ENCODE assay signal across 20 cellular contexts in the genomic region with DNA sequence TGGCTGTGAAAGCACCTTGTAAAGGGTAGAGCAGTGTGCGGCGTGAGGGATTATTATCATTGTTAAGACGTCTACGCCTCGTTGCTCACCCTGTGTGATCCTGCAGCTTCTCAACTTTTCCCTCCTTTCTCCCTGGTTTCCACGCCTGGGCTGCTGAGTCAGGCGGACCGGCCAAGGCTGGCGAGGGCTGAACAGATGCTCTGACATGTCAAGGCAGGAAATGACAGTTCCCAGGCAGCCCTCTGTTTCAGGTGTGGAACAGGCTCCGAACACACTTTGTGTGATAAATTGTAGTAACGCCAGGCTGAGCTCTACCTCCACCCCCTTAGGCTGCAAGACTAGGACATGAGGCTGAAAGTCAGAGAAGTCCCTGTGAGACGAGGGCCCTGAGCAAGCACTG. TPM values are rescaled to one million over a fixed set of nuclear protein-coding genes. Genes with fewer than 3 reads are reported as not detected.
DNase-seq lines count a peak whose midpoint lies in the region; ATAC-seq and TF ChIP-seq lines count a peak whose summit lies in the region.
"Had no signal": no experiment of that assay in that cellular context is flagged by ENCODE, and none has a peak within 500 bp of the region (broad histone marks: within the 10 kb centered on the region; RNA-seq: fewer than 3 reads in every experiment).

No MANE protein-coding gene starts in this region.

- WGBS in esophagus, 2 donors: 59 to 82% methylated on average over 12 of the region's 12 CpGs
- 82 to 89% (median 84%) methylated on average over 12 of the region's 12 CpGs for WGBS in psoas muscle, 3 donors

- ATAC-seq in GM21576 (IDR thresholded peaks at IDR 0.05; ENCODE audit: unreplicated experiment) (no peak), GM19328 (IDR thresholded peaks at IDR 0.05; ENCODE audit: unreplicated experiment) (no peak), psoas muscle (no peak)
- ATAC-seq: A549; CD8-positive, alpha-beta T cell; K562 had no signal

- peak; percentile 72 for DNase-seq in NCI-H69 (lab: John Stamatoyannopoulos, UW)
- DNase-seq in neural progenitor cell (ENCODE audit: low spot score): no peak
- no peak for DNase-seq in activated CD4-positive, alpha-beta T cell treated with anti-CD3 and anti-CD28 coated beads, Interleukin-2, amount 50 U/mL, for 4 hours
- DNase-seq in psoas muscle: no peak
- DNase-seq: Calu3; CD8-positive, alpha-beta T cell; HCEC 1CT; NCI-H1105; NCI-H1694 treated with DMSO at 0.1 percent for 48 hours; NCI-H2107; NCI-H510A treated with DMSO at 0.1 percent for 48 hours; NCI-H82; OCI-M1; RPMI8226 had no signal

- H3K4me2 ChIP-seq in BLaER1 (peak overlapping the region; percentile 64), neural progenitor cell (peak overlapping the region; percentile 27)
- H3K4me2 ChIP-seq: A549 had no signal

- no peaks in the 10 kb centered on the region for H3K36me3 Mint-ChIP-seq in neural progenitor cell

- peaks cover under 1% of the 10 kb centered on the region for H3F3A ChIP-seq in neural progenitor cell (ENCODE audit: low read depth)

- peak overlapping the region; percentile 29 for H3K27ac Mint-ChIP-seq in neural progenitor cell
- H3K27ac Mint-ChIP-seq: CD8-positive, alpha-beta T cell had no signal

- H3K4me1 ChIP-seq in BLaER1 (peaks cover 13% of the 10 kb centered on the region), esophagus (ENCODE audit: control insufficient read depth in 2 of 2, insufficient read depth in 2 of 2, low read length in 1 of 2) (peaks cover 5 to 11% of the 10 kb centered on the region in 2 donors), neural progenitor cell (peaks cover 29% of the 10 kb centered on the region), psoas muscle (no peaks in the 10 kb centered on the region)

- H3K4me1 Mint-ChIP-seq in neural progenitor cell: peaks cover 27% of the 10 kb centered on the region

- no peaks in the 10 kb centered on the region for H3K9me3 Mint-ChIP-seq in neural progenitor cell
- H3K9me3 Mint-ChIP-seq: CD8-positive, alpha-beta T cell had no signal

- no peaks in the 10 kb centered on the region for H3K36me3 ChIP-seq in BLaER1
- no peaks in the 10 kb centered on the region for H3K36me3 ChIP-seq in esophagus (ENCODE audit: control insufficient read depth in 2 of 2, insufficient read depth in 2 of 2, low read length in 1 of 2)
- no peaks in the 10 kb centered on the region for H3K36me3 ChIP-seq in neural progenitor cell
- no peaks in the 10 kb centered on the region for H3K36me3 ChIP-seq in psoas muscle (ENCODE audit: insufficient read depth in 1 of 2, low read depth in 1 of 2)

- no peaks in the 10 kb centered on the region for H3K79me2 ChIP-seq in neural progenitor cell (ENCODE audit: low read depth)

- intact Hi-C loops in psoas muscle (cut with DNase I): no loop called here

- H4K20me1 ChIP-seq in BLaER1: no peaks in the 10 kb centered on the region
- H4K20me1 ChIP-seq in neural progenitor cell (ENCODE audit: low read depth): peaks cover under 1% of the 10 kb centered on the region

- TF ChIP-seq CTCF in neural progenitor cell (IDR thresholded peaks at IDR 0.05): no peak
- TF ChIP-seq CTCF in psoas muscle (IDR thresholded peaks at IDR 0.05): no peak

- no peak overlapping the region for H3K27ac ChIP-seq in BLaER1
- H3K27ac ChIP-seq in esophagus (ENCODE audit: low read depth in 2 of 2, low read length in 1 of 2): peak overlapping the region; percentile 20 to 37
- H3K27ac ChIP-seq in neural progenitor cell: no peak overlapping the region
- H3K27ac ChIP-seq in psoas muscle: no peak overlapping the region

- H3K9me3 ChIP-seq in BLaER1: no peaks in the 10 kb centered on the region
- no peaks in the 10 kb centered on the region for H3K9me3 ChIP-seq in esophagus (ENCODE audit: control insufficient read depth in 2 of 2, insufficient read depth in 1 of 2, low read depth in 1 of 2, low read length in 1 of 2)
- no peaks in the 10 kb centered on the region for H3K9me3 ChIP-seq in neural progenitor cell (ENCODE audit: low read depth)
- H3K9me3 ChIP-seq in psoas muscle: no peaks in the 10 kb centered on the region
- H3K9me3 ChIP-seq: A549 had no signal

- H3K4me3 Mint-ChIP-seq in neural progenitor cell: no peak overlapping the region
- H3K4me3 Mint-ChIP-seq: CD8-positive, alpha-beta T cell had no signal

- H2AFZ ChIP-seq in neural progenitor cell (replicated peaks): no peak overlapping the region

- H3K9ac ChIP-seq in BLaER1 (no peak overlapping the region), neural progenitor cell (no peak overlapping the region)

- H3K27me3 ChIP-seq in BLaER1: no peaks in the 10 kb centered on the region
- no peaks in the 10 kb centered on the region for H3K27me3 ChIP-seq in esophagus (ENCODE audit: control insufficient read depth in 1 of 2, insufficient read depth in 2 of 2, low read length in 2 of 2)
- H3K27me3 ChIP-seq in neural progenitor cell: no peaks in the 10 kb centered on the region
- no peaks in the 10 kb centered on the region for H3K27me3 ChIP-seq in psoas muscle (ENCODE audit: insufficient read depth in 3 of 3, low read length in 2 of 3)

- H3K4me3 ChIP-seq in BLaER1: no peak overlapping the region
- no peak overlapping the region for H3K4me3 ChIP-seq in esophagus (ENCODE audit: low read depth in 1 of 2, low read length in 2 of 2)
- no peak overlapping the region for H3K4me3 ChIP-seq in neural progenitor cell
- no peak overlapping the region for H3K4me3 ChIP-seq in psoas muscle
- H3K4me3 ChIP-seq: A549, K562 had no signal

- H3K27me3 Mint-ChIP-seq in neural progenitor cell (ENCODE audit: insufficient read depth, low read depth): peaks cover 2% of the 10 kb centered on the region

RNA-seq across cellular contexts. Expression of gene TBX2, which starts 46.0 kb away (rescaled TPM):
- 1 to 10 TPM; 5.6 to 6.2 TPM for polyA plus RNA-seq in esophagus
- total RNA-seq in neural progenitor cell (ENCODE audit: low replicate concordance): not detected in 2 replicates
- 1 to 10 TPM; 6.3 to 8.7 (median 8.7) TPM for total RNA-seq in psoas muscle
- polyA plus RNA-seq in psoas muscle: 1 to 10 TPM; 3.5 to 5.2 (median 5.1) TPM
- total RNA-seq: CD8-positive, alpha-beta T cell had no signal
- polyA plus RNA-seq: K562 had no signal

Comparison
In these comparisons a context has a peak if more than half of its experiments do, and no peak if none do; other contexts are left out.
1. H3K27ac ChIP-seq: peak in esophagus (2 of 2); none in BLaER1 (single experiment), neural progenitor cell (single experiment) and psoas muscle (single experiment).